12 cellular contexts compared by ENCODE assay signal in the genomic region with DNA sequence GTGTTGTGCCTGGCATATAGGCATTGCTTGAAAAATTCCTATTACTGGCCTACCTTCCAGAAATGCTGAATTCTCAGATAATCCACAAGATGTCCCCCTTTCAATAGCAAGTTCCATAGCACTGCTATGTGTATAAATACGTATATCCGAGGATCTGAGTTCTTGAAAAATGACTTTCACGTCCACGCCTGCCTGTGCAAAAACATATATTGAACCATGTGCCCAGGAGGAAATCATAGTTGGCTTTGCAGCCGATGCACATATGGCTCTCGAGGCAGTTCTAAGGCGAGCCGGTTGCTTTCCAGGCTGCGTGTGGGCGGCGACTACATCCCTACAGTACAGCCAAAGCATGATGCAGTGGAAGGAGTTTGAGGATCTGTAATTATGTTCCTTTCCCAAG. TPM values are rescaled to one million over a fixed set of nuclear protein-coding genes. Genes with fewer than 3 reads are reported as not detected.
DNase-seq lines count a peak whose midpoint lies in the region; ATAC-seq and TF ChIP-seq lines count a peak whose summit lies in the region.
"Had no signal": no experiment of that assay in that cellular context is flagged by ENCODE, and none has a peak within 500 bp of the region (broad histone marks: within the 10 kb centered on the region; RNA-seq: fewer than 3 reads in every experiment).

No MANE protein-coding gene starts in this region.

- TF ChIP-seq CTCF in SK-N-SH (IDR thresholded peaks at IDR 0.05) (peak; percentile 56), type B pancreatic cell (conservative IDR thresholded peaks at IDR 0.05) (peak; percentile 48)

- no peaks in the 10 kb centered on the region for H3K9me2 ChIP-seq in SK-N-SH

- H3K36me3 ChIP-seq in SK-N-SH (replicated peaks in 1 of 2; ENCODE audit: control insufficient read depth in 1 of 2, insufficient read depth in 2 of 2, low read length in 1 of 2) = no peaks in the 10 kb centered on the region

- POLR2A ChIA-PET in SK-N-SH (lab: Yijun Ruan, JAX) = no interaction called here

- ATAC-seq in HG02840 (IDR thresholded peaks at IDR 0.05; ENCODE audit: low FRiP score, unreplicated experiment) = no peak

- H3K9me3 ChIP-seq in SK-N-SH = no peaks in the 10 kb centered on the region
- H3K9me3 ChIP-seq: Caco-2 had no signal

- peak; percentile 44 for TF ChIP-seq RAD21 in SK-N-SH (IDR thresholded peaks at IDR 0.05; ENCODE audit: low read length)

- no peaks in the 10 kb centered on the region for H4K20me1 ChIP-seq in SK-N-SH (ENCODE audit: insufficient read depth)

- no peaks in the 10 kb centered on the region for H3K79me2 ChIP-seq in SK-N-SH (ENCODE audit: insufficient read depth)

- no peaks in the 10 kb centered on the region for H3K36me3 Mint-ChIP-seq in type B pancreatic cell
- H3K36me3 Mint-ChIP-seq: activated naive CD4-positive, alpha-beta T cell treated with anti-CD3 and anti-CD28 coated beads, Interleukin-2, amount 50 U/mL, for 24 hours had no signal

- H3K9me3 Mint-ChIP-seq in type B pancreatic cell = no peaks in the 10 kb centered on the region
- H3K9me3 Mint-ChIP-seq: activated naive CD4-positive, alpha-beta T cell treated with anti-CD3 and anti-CD28 coated beads, Interleukin-2, amount 50 U/mL, for 24 hours had no signal

- no peak for TF ChIP-seq EP300 in SK-N-SH (IDR thresholded peaks at IDR 0.05; ENCODE audit: borderline replicate concordance in 1 of 2, low read depth in 1 of 2, low read length in 1 of 2)

- H3K27me3 ChIP-seq in SK-N-SH (ENCODE audit: insufficient read depth) = peaks cover 36% of the 10 kb centered on the region

- H3K9ac ChIP-seq in SK-N-SH = no peak overlapping the region

- no peak overlapping the region for H3K27ac ChIP-seq in SK-N-SH (ENCODE audit: low read depth in 2 of 2, low read length in 1 of 2)

- 6% methylated on average over 11 of the region's 11 CpGs for WGBS in SK-N-SH (ENCODE audit: low lambda C conversion rate)

- DNase-seq in NOMO-1 treated with DMSO at 0.1 percent for 48 hours (lab: John Stamatoyannopoulos, UW; ENCODE audit: unreplicated experiment) (peak; percentile 3), NOMO-1 (lab: John Stamatoyannopoulos, UW; ENCODE audit: unreplicated experiment in 2 of 2) (no peak), SK-N-SH (peak; percentile 7), foreskin melanocyte (peak; percentile 14), type B pancreatic cell (ENCODE audit: extremely low spot score, unreplicated experiment) (no peak), GDM1 (lab: John Stamatoyannopoulos, UW) (no peak), HK-2 (ENCODE audit: unreplicated experiment) (no peak)
- DNase-seq: H7 had no signal

- no peaks in the 10 kb centered on the region for H3F3A ChIP-seq in SK-N-SH (replicated peaks; ENCODE audit: insufficient read depth)

- H3K27ac Mint-ChIP-seq in type B pancreatic cell = no peak overlapping the region
- H3K27ac Mint-ChIP-seq: activated naive CD4-positive, alpha-beta T cell treated with anti-CD3 and anti-CD28 coated beads, Interleukin-2, amount 50 U/mL, for 24 hours had no signal

- H2AFZ ChIP-seq in SK-N-SH (ENCODE audit: low read depth) = no peak overlapping the region

- H3K4me1 ChIP-seq in SK-N-SH (ENCODE audit: control insufficient read depth in 1 of 2, insufficient read depth in 2 of 2, low read depth in 1 of 2, low read length in 1 of 2) = no peaks in the 10 kb centered on the region
- H3K4me1 ChIP-seq: Caco-2 had no signal

- H3K4me1 Mint-ChIP-seq in type B pancreatic cell (ENCODE audit: unreplicated experiment) = peaks cover 7% of the 10 kb centered on the region
- H3K4me1 Mint-ChIP-seq: activated naive CD4-positive, alpha-beta T cell treated with anti-CD3 and anti-CD28 coated beads, Interleukin-2, amount 50 U/mL, for 24 hours had no signal

- H3K4me2 ChIP-seq in SK-N-SH = peak overlapping the region; percentile 69

- peak overlapping the region; percentile 28 for H3K4me3 Mint-ChIP-seq in type B pancreatic cell
- H3K4me3 Mint-ChIP-seq: activated naive CD4-positive, alpha-beta T cell treated with anti-CD3 and anti-CD28 coated beads, Interleukin-2, amount 50 U/mL, for 24 hours had no signal

- no peaks in the 10 kb centered on the region for H3K27me3 Mint-ChIP-seq in type B pancreatic cell

- H3K4me3 ChIP-seq in SK-N-SH (ENCODE audit: low read depth in 2 of 2, low read length in 1 of 2) = peak overlapping the region; percentile 15 to 54; a peak in 2 of 4 replicates

- CTCF ChIA-PET in SK-N-SH (lab: Yijun Ruan, JAX) = interaction anchor here (0.9 to 1.8 kb wide), 4 partner anchors 11 to 40 kb away, joined by 3 to 5 read pairs (median 4); no protein-coding TSS in a partner anchor

TF ChIP-seq in SK-N-SH, 30 proteins besides CTCF, POLR2A, EP300 and RAD21:
- 0 out of 2 replicates have a peak, but pooled peaks have one; percentile 2 for TF ChIP-seq SMC3 (IDR thresholded peaks at IDR 0.05; ENCODE audit: low read depth, low read length)
- no peak for TF ChIP-seq NFIC (IDR thresholded peaks at IDR 0.05; ENCODE audit: borderline replicate concordance)
- TF ChIP-seq NRF1 (IDR thresholded peaks at IDR 0.05; ENCODE audit: low read depth, low read length) = no peak
- no peak for TF ChIP-seq USF1 (IDR thresholded peaks at IDR 0.05; ENCODE audit: borderline replicate concordance, low read depth)

RNA-seq across cellular contexts. Expression of gene ESX1, which starts 55.4 kb away (rescaled TPM):
- not detected in 2 replicates for polyA plus RNA-seq in SK-N-SH (2012; rRNA removed)
- not detected in 2 replicates for polyA plus RNA-seq in SK-N-SH (2012; cell fraction: cytosol; rRNA removed)
- not detected in 2 replicates for polyA plus RNA-seq in SK-N-SH (2012; cell fraction: nucleus; rRNA removed)
- 0.19 TPM in 1 of 2 replicates, not detected in the other for total RNA-seq in type B pancreatic cell (ENCODE audit: low replicate concordance)
- total RNA-seq: Caco-2, H7, mononuclear cell had no signal

Comparison
In these comparisons a context has a peak if more than half of its experiments do, and no peak if none do; other contexts are left out.
1. DNase-seq: peak in NOMO-1 treated with DMSO at 0.1 percent for 48 hours (single experiment), SK-N-SH (single experiment) and foreskin melanocyte (single experiment); none in NOMO-1 (0 of 2), type B pancreatic cell (single experiment), GDM1 (single experiment) and HK-2 (single experiment).